In the genomic region with DNA sequence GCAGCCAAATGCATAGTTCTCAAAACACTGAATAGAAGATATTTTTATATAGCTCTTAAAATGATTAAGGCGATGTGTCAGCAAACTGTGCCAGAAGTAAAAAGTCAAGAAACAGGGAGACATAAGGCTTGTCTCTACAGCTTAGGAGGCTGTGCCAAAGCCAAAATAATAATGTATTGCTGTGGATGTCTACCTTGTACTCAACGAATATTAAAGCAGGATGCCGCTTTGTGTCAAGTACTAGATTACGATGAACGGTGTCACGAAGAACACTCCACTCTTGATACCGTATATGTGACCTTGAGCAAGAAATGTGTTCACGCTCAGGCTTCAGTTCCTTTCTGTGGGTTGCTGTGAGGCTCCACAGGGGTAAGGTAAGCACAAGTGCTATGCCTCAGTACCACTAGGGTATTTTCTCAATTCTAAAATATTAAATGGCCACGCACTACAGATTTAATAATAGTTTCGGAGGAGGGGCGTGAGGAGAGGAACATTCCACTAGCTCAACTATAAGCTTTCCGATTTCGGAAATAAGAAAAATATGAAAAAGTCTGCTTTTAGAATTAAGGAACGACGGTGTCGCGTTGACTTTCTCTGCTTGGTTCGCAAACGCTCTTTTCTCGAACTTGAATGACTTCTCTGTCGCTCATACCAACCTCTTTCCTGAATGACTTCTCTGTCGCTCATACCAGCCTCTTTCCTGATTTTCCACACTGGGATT, we compare ENCODE assay signal across 8 cellular contexts. TPM values are rescaled to one million over a fixed set of nuclear protein-coding genes. Genes with fewer than 3 reads are reported as not detected.
DNase-seq lines count a peak whose midpoint lies in the region; ATAC-seq and TF ChIP-seq lines count a peak whose summit lies in the region.

No MANE protein-coding gene starts in this region.

- H3K36me3 Mint-ChIP-seq in activated T-helper 1 cell treated with anti-CD3 and anti-CD28 coated beads, Interleukin-12 subunit alpha, Interleukin-12 subunit beta, Interleukin-2, Interleukin-4 antibody, amounts not matched to agents 30 ng/mL and 10 ng/mL and 1 ng/mL, durations not matched to agents 14 hours and 24 hours and 36 hours (ENCODE audit: low read depth) = no peaks in the 10 kb centered on the region
- no peaks in the 10 kb centered on the region for H3K36me3 Mint-ChIP-seq in glutamatergic neuron (ENCODE audit: unreplicated experiment)

- H3K27me3 Mint-ChIP-seq in activated T-helper 1 cell treated with anti-CD3 and anti-CD28 coated beads, Interleukin-12 subunit alpha, Interleukin-12 subunit beta, Interleukin-2, Interleukin-4 antibody, amounts not matched to agents 30 ng/mL and 10 ng/mL and 1 ng/mL, durations not matched to agents 14 hours and 24 hours and 36 hours (ENCODE audit: insufficient read depth) = no peaks in the 10 kb centered on the region
- no peaks in the 10 kb centered on the region for H3K27me3 Mint-ChIP-seq in glutamatergic neuron (ENCODE audit: unreplicated experiment)

- intact Hi-C loops in activated T-helper 1 cell treated with anti-CD3 and anti-CD28 coated beads, Interleukin-12 subunit alpha, Interleukin-12 subunit beta, Interleukin-2, Interleukin-4 antibody, amounts not matched to agents 30 ng/mL and 10 ng/mL and 1 ng/mL, durations not matched to agents 14 hours and 24 hours and 36 hours (cut with micrococcal nuclease) = loop anchor here (1.0 to 10.0 kb wide), 15 partner anchors 120 to 1290 kb away; a partner anchor contains a TSS
- intact Hi-C loops in Right ventricle myocardium superior (cut with DNase I) = loop anchor here (5.0 to 10.0 kb wide), 2 partner anchors 150 to 482 kb away; a partner anchor contains a TSS

- no peak overlapping the region for H3K27ac Mint-ChIP-seq in activated T-helper 1 cell treated with anti-CD3 and anti-CD28 coated beads, Interleukin-12 subunit alpha, Interleukin-12 subunit beta, Interleukin-2, Interleukin-4 antibody, amounts not matched to agents 30 ng/mL and 10 ng/mL and 1 ng/mL, durations not matched to agents 14 hours and 24 hours and 36 hours
- H3K27ac Mint-ChIP-seq in glutamatergic neuron (ENCODE audit: unreplicated experiment) = no peak overlapping the region

- H3K9me3 Mint-ChIP-seq in activated T-helper 1 cell treated with anti-CD3 and anti-CD28 coated beads, Interleukin-12 subunit alpha, Interleukin-12 subunit beta, Interleukin-2, Interleukin-4 antibody, amounts not matched to agents 30 ng/mL and 10 ng/mL and 1 ng/mL, durations not matched to agents 14 hours and 24 hours and 36 hours = no peaks in the 10 kb centered on the region
- peaks cover 4% of the 10 kb centered on the region for H3K9me3 Mint-ChIP-seq in glutamatergic neuron (ENCODE audit: unreplicated experiment)

- peak; percentile 12 for DNase-seq in AG08396 (ENCODE audit: low spot score)
- DNase-seq in NCI-H345 treated with DMSO at 0.1 percent for 48 hours (lab: John Stamatoyannopoulos, UW; ENCODE audit: unreplicated experiment) = peak; percentile 42
- peak; percentile 26 for DNase-seq in activated T-helper 1 cell treated with anti-CD3 and anti-CD28 coated beads, Interleukin-12 subunit alpha, Interleukin-12 subunit beta, Interleukin-2, Interleukin-4 antibody, amounts not matched to agents 30 ng/mL and 10 ng/mL and 1 ng/mL, durations not matched to agents 14 hours and 24 hours and 36 hours (ENCODE audit: low spot score)
- DNase-seq in Right ventricle myocardium superior = no peak
- DNase-seq in putamen (ENCODE audit: low spot score) = peak; percentile 47
- DNase-seq in glutamatergic neuron = no peak

- no peak for TF ChIP-seq CTCF in glutamatergic neuron (IDR thresholded peaks at IDR 0.05; ENCODE audit: partially characterized antibody, unreplicated experiment)

- ATAC-seq in GM18499 (IDR thresholded peaks at IDR 0.05; ENCODE audit: insufficient read depth, unreplicated experiment) (peak; percentile 63), HG02840 (IDR thresholded peaks at IDR 0.05; ENCODE audit: low FRiP score, unreplicated experiment) (peak; percentile 48), Right ventricle myocardium superior (ENCODE audit: poor library complexity) (peak; percentile 42)

- peaks cover 23% of the 10 kb centered on the region for H3K4me1 Mint-ChIP-seq in activated T-helper 1 cell treated with anti-CD3 and anti-CD28 coated beads, Interleukin-12 subunit alpha, Interleukin-12 subunit beta, Interleukin-2, Interleukin-4 antibody, amounts not matched to agents 30 ng/mL and 10 ng/mL and 1 ng/mL, durations not matched to agents 14 hours and 24 hours and 36 hours (ENCODE audit: low read depth)
- peaks cover 8% of the 10 kb centered on the region for H3K4me1 Mint-ChIP-seq in glutamatergic neuron (ENCODE audit: low read depth, unreplicated experiment)

- no peak overlapping the region for H3K4me3 Mint-ChIP-seq in activated T-helper 1 cell treated with anti-CD3 and anti-CD28 coated beads, Interleukin-12 subunit alpha, Interleukin-12 subunit beta, Interleukin-2, Interleukin-4 antibody, amounts not matched to agents 30 ng/mL and 10 ng/mL and 1 ng/mL, durations not matched to agents 14 hours and 24 hours and 36 hours
- no peak overlapping the region for H3K4me3 Mint-ChIP-seq in glutamatergic neuron (ENCODE audit: unreplicated experiment)

RNA-seq across cellular contexts. Expression of a gene that starts 0.7 kb away (rescaled TPM):
- 33.9 and 34.0 TPM in 2 replicates for total RNA-seq in activated T-helper 1 cell treated with anti-CD3 and anti-CD28 coated beads, Interleukin-12 subunit alpha, Interleukin-12 subunit beta, Interleukin-2, Interleukin-4 antibody, amounts not matched to agents 30 ng/mL and 10 ng/mL and 1 ng/mL, durations not matched to agents 14 hours and 24 hours and 36 hours
- 67.9 TPM for total RNA-seq in Right ventricle myocardium superior
- 55.8 TPM for total RNA-seq in glutamatergic neuron (ENCODE audit: unreplicated experiment)

RNA-seq across cellular contexts. Expression of a gene that starts 54.7 kb away (rescaled TPM):
- not detected in 2 replicates for total RNA-seq in activated T-helper 1 cell treated with anti-CD3 and anti-CD28 coated beads, Interleukin-12 subunit alpha, Interleukin-12 subunit beta, Interleukin-2, Interleukin-4 antibody, amounts not matched to agents 30 ng/mL and 10 ng/mL and 1 ng/mL, durations not matched to agents 14 hours and 24 hours and 36 hours
- total RNA-seq in Right ventricle myocardium superior (77.8 TPM), glutamatergic neuron (ENCODE audit: unreplicated experiment) (19.6 TPM)

Comparison
In these comparisons a context has a peak if more than half of its experiments do, and no peak if none do; other contexts are left out.
1. DNase-seq: peak in AG08396 (single experiment), NCI-H345 treated with DMSO at 0.1 percent for 48 hours (single experiment), activated T-helper 1 cell treated with anti-CD3 and anti-CD28 coated beads, Interleukin-12 subunit alpha, Interleukin-12 subunit beta, Interleukin-2, Interleukin-4 antibody, amounts not matched to agents 30 ng/mL and 10 ng/mL and 1 ng/mL, durations not matched to agents 14 hours and 24 hours and 36 hours (single experiment) and putamen (single experiment); none in Right ventricle myocardium superior (single experiment) and glutamatergic neuron (single experiment).
2. RNA of a gene that starts 54.7 kb away (total RNA-seq): 77.8 TPM in Right ventricle myocardium superior (single experiment) and 19.6 TPM in glutamatergic neuron (single experiment); not detected in activated T-helper 1 cell treated with anti-CD3 and anti-CD28 coated beads, Interleukin-12 subunit alpha, Interleukin-12 subunit beta, Interleukin-2, Interleukin-4 antibody, amounts not matched to agents 30 ng/mL and 10 ng/mL and 1 ng/mL, durations not matched to agents 14 hours and 24 hours and 36 hours; every median in the first group is over 10 times any median in the second.
3. Peak in every context shown above with its lines, with median percentiles within 50 percentile points of each other: ATAC-seq.